In the genomic region with DNA sequence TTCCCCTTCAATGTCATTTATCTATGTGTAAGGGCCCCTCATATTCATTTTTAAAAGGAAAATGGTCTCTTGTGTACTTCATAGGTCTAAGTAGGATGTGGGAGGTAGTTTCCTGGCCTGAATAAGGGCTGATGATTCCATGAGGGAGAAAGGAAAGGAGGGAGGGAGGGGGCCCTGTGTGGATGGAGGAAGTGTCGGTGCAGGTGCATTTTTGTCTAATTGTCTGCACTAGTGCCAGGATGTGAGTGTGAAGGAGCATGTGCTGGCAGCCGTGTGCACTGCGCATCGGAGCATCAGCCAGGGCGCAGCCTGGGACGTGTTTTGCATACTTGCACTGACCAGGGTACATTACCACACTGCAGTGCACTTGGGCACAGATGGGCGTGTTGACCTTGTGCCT, we compare ENCODE assay signal across 1 cellular context.
TF ChIP-seq lines count a peak whose summit lies in the region.

No MANE protein-coding gene starts in this region.

TF ChIP-seq in HEK293, 187 proteins besides CTCF, POLR2A, EP300 and RAD21:
- no peak for TF ChIP-seq EGR2 (tag by site-specific recombination; IDR thresholded peaks at IDR 0.05; ENCODE audit: low read depth)
- no peak for TF ChIP-seq ZNF777 (tag by site-specific recombination; IDR thresholded peaks at IDR 0.05; ENCODE audit: borderline replicate concordance)
- peak; percentile 55 for TF ChIP-seq ZBTB8A (tag by site-specific recombination; IDR thresholded peaks at IDR 0.05)
- TF ChIP-seq ZFP69B (tag by site-specific recombination; IDR thresholded peaks at IDR 0.05), result no peak
- TF ChIP-seq, protein P1, sequence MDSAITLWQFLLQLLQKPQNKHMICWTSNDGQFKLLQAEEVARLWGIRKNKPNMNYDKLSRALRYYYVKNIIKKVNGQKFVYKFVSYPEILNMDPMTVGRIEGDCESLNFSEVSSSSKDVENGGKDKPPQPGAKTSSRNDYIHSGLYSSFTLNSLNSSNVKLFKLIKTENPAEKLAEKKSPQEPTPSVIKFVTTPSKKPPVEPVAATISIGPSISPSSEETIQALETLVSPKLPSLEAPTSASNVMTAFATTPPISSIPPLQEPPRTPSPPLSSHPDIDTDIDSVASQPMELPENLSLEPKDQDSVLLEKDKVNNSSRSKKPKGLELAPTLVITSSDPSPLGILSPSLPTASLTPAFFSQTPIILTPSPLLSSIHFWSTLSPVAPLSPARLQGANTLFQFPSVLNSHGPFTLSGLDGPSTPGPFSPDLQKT (IDR thresholded peaks at IDR 0.05; ENCODE audit: borderline replicate concordance, low read depth, low read length), result no peak
- no peak for TF ChIP-seq ZNF354C (tag by site-specific recombination; IDR thresholded peaks at IDR 0.05; ENCODE audit: borderline replicate concordance, low read depth)
- 0 out of 2 replicates have a peak, but pooled peaks have one; percentile 18 for TF ChIP-seq ZFHX2 (tag by site-specific recombination; conservative IDR thresholded peaks at IDR 0.05)
- TF ChIP-seq ZNF174 (tag by site-specific recombination; IDR thresholded peaks at IDR 0.05), result no peak
- TF ChIP-seq SP3 (tag by site-specific recombination; IDR thresholded peaks at IDR 0.05), result no peak
